18 cellular contexts compared by ENCODE assay signal in genomic region chr17:79392598-79392997, GRCh38.
"Had no signal": no experiment of that assay in that cellular context is flagged by ENCODE, and none has a peak within 500 bp of the region (broad histone marks: within the 10 kb centered on the region; RNA-seq: fewer than 3 reads in every experiment).

No MANE protein-coding gene starts in this region.

- H3K27ac Mint-ChIP-seq: naive thymus-derived CD8-positive, alpha-beta T cell; natural killer cell treated with Interleukin-12 subunit alpha and Interleukin-12 subunit beta and Interleukin-15 and Interleukin-18, amount 100 ng/mL, for 72 hours; nephron progenitor cell; stimulated activated effector memory CD8-positive, alpha-beta T cell treated with anti-CD3 and anti-CD28 coated beads, Interleukin-12 subunit alpha, Interleukin-12 subunit beta, amount 100 ng/mL, for 72 hours; stimulated activated naive B cell treated with anti-CD40 and anti-IgM and Interleukin-4, amounts not matched to agents 10 μg/mL and 1 μg/mL and 100 μg/mL, for 72 hours; stimulated activated naive CD8-positive, alpha-beta T cell treated with anti-CD3 and anti-CD28 coated beads, Interleukin-15, Interleukin-2, amounts not matched to agents 100 ng/mL and 50 ng/mL, for 24 hours had no signal

- DNase-seq: sigmoid colon had no signal

- H3K4me3 ChIP-seq: pancreas, prostate gland, right atrium auricular region, sigmoid colon, stomach, thoracic aorta, thyroid gland, tibial nerve, upper lobe of left lung, uterus had no signal

- H3K4me3 Mint-ChIP-seq: naive thymus-derived CD8-positive, alpha-beta T cell; natural killer cell treated with Interleukin-12 subunit alpha and Interleukin-12 subunit beta and Interleukin-15 and Interleukin-18, amount 100 ng/mL, for 72 hours; nephron progenitor cell; neural crest cell; stimulated activated effector memory CD8-positive, alpha-beta T cell treated with anti-CD3 and anti-CD28 coated beads, Interleukin-12 subunit alpha, Interleukin-12 subunit beta, amount 100 ng/mL, for 72 hours; stimulated activated naive B cell treated with anti-CD40 and anti-IgM and Interleukin-4, amounts not matched to agents 10 μg/mL and 1 μg/mL and 100 μg/mL, for 72 hours; stimulated activated naive CD8-positive, alpha-beta T cell treated with anti-CD3 and anti-CD28 coated beads, Interleukin-15, Interleukin-2, amounts not matched to agents 100 ng/mL and 50 ng/mL, for 24 hours had no signal

- H3K27me3 ChIP-seq: uterus had no signal

- H3K27ac ChIP-seq: neutrophil, pancreas, prostate gland, right atrium auricular region, sigmoid colon, stomach, thoracic aorta, thyroid gland, tibial nerve, upper lobe of left lung, uterus had no signal

- H3K4me1 ChIP-seq: pancreas, prostate gland, right atrium auricular region, thyroid gland had no signal

- H3K9me3 ChIP-seq: neutrophil, pancreas, prostate gland, right atrium auricular region, sigmoid colon, stomach, thoracic aorta, thyroid gland, tibial nerve, upper lobe of left lung, uterus had no signal

- H3K36me3 Mint-ChIP-seq: naive thymus-derived CD8-positive, alpha-beta T cell; natural killer cell treated with Interleukin-12 subunit alpha and Interleukin-12 subunit beta and Interleukin-15 and Interleukin-18, amount 100 ng/mL, for 72 hours; stimulated activated effector memory CD8-positive, alpha-beta T cell treated with anti-CD3 and anti-CD28 coated beads, Interleukin-12 subunit alpha, Interleukin-12 subunit beta, amount 100 ng/mL, for 72 hours; stimulated activated naive B cell treated with anti-CD40 and anti-IgM and Interleukin-4, amounts not matched to agents 10 μg/mL and 1 μg/mL and 100 μg/mL, for 72 hours had no signal

- H3K36me3 ChIP-seq: neutrophil, pancreas, prostate gland, right atrium auricular region, stomach, thoracic aorta, thyroid gland, tibial nerve, upper lobe of left lung, uterus had no signal

- H3K9me3 Mint-ChIP-seq: naive thymus-derived CD8-positive, alpha-beta T cell; natural killer cell treated with Interleukin-12 subunit alpha and Interleukin-12 subunit beta and Interleukin-15 and Interleukin-18, amount 100 ng/mL, for 72 hours; nephron progenitor cell; neural crest cell; stimulated activated effector memory CD8-positive, alpha-beta T cell treated with anti-CD3 and anti-CD28 coated beads, Interleukin-12 subunit alpha, Interleukin-12 subunit beta, amount 100 ng/mL, for 72 hours; stimulated activated naive B cell treated with anti-CD40 and anti-IgM and Interleukin-4, amounts not matched to agents 10 μg/mL and 1 μg/mL and 100 μg/mL, for 72 hours; stimulated activated naive CD8-positive, alpha-beta T cell treated with anti-CD3 and anti-CD28 coated beads, Interleukin-15, Interleukin-2, amounts not matched to agents 100 ng/mL and 50 ng/mL, for 24 hours had no signal

- H3K4me1 Mint-ChIP-seq: neural crest cell; stimulated activated effector memory CD8-positive, alpha-beta T cell treated with anti-CD3 and anti-CD28 coated beads, Interleukin-12 subunit alpha, Interleukin-12 subunit beta, amount 100 ng/mL, for 72 hours had no signal
